24 cellular contexts compared by ENCODE assay signal in the genomic region with DNA sequence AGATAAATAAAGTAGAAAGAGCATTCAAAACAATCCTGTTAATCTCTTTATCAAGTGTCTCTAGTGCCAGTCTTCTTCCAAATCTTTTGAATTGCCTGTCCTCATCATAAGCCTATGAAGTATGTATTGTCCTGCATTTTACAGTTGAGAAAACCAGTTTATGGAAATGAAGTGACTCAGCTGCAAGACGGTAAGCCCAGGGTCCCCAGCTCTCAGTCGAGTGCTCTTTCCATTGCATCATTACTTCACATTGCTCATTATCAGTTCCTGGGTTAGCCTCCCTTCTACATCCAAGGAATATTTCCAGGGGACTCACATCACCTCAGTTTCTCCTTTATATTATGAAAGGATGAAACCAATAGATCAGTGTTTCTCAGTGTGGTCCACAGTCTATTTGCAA. TPM values are rescaled to one million over a fixed set of nuclear protein-coding genes. Genes with fewer than 3 reads are reported as not detected.
"Had no signal": no experiment of that assay in that cellular context is flagged by ENCODE, and none has a peak within 500 bp of the region (broad histone marks: within the 10 kb centered on the region; RNA-seq: fewer than 3 reads in every experiment).

No MANE protein-coding gene starts in this region.

- ATAC-seq: activated CD4-positive, CD25-positive, alpha-beta regulatory T cell treated with anti-CD3 and anti-CD28 coated beads, Interleukin-2, amount 50 U/mL, for 24 hours; activated CD8-positive, alpha-beta T cell treated with anti-CD3 and anti-CD28 coated beads, Interleukin-2, amount 10 ng/mL, durations not matched to agents 7 days and 5 days; activated T-cell treated with anti-CD3 and anti-CD28 coated beads, Interleukin-2, amount 50 U/mL, for 72 hours; heart right ventricle; left ventricle myocardium superior; mucosa of descending colon; upper lobe of right lung had no signal

- H3K4me3 ChIP-seq: dorsolateral prefrontal cortex, heart right ventricle, mucosa of descending colon, right atrium auricular region, skin epidermis, stomach, upper lobe of right lung had no signal

- DNase-seq: activated CD4-positive, alpha-beta T cell treated with anti-CD3 and anti-CD28 coated beads, Interleukin-2, amount 10 ng/mL, durations not matched to agents 7 days and 5 days; activated CD8-positive, alpha-beta memory T cell treated with anti-CD3 and anti-CD28 coated beads, Interleukin-2, amount 50 U/mL, for 4 hours; activated CD8-positive, alpha-beta T cell treated with anti-CD3 and anti-CD28 coated beads, Interleukin-2, amount 10 ng/mL, durations not matched to agents 7 days and 5 days; activated effector memory CD4-positive, alpha-beta T cell treated with anti-CD3 and anti-CD28 coated beads, Interleukin-2, amount 50 U/mL, for 16 hours; activated T-cell treated with anti-CD3 and anti-CD28 coated beads, Interleukin-2, amount 50 U/mL, for 72 hours; caudate nucleus; dorsolateral prefrontal cortex; erythroblast; heart right ventricle; kidney glomerular epithelial cell; left ventricle myocardium superior; mesenchymal stem cell; mucosa of descending colon; naive B cell; stimulated activated CD4-positive, alpha-beta T cell treated with anti-CD3 and anti-CD28 coated beads, Interleukin-15, amount 100 ng/mL, for 24 hours; stimulated activated CD4-positive, alpha-beta T cell treated with anti-CD3 and anti-CD28 coated beads, Interleukin-2, amount 100 ng/mL, for 48 hours; stomach; T-helper 1 cell; T-helper 9 cell; upper lobe of right lung had no signal

- H3K36me3 ChIP-seq: heart right ventricle, right atrium auricular region, stomach, upper lobe of right lung had no signal

- H3K27ac ChIP-seq: dorsolateral prefrontal cortex, heart right ventricle, right atrium auricular region, stomach, upper lobe of right lung had no signal

- H3K27me3 ChIP-seq: dorsolateral prefrontal cortex, heart right ventricle, right atrium auricular region, stomach, upper lobe of right lung had no signal

RNA-seq across cellular contexts. Expression of a gene that starts 9.1 kb away (rescaled TPM):
- total RNA-seq: activated CD4-positive, alpha-beta T cell treated with anti-CD3 and anti-CD28 coated beads, Interleukin-2, amount 10 ng/mL, durations not matched to agents 7 days and 5 days; activated CD8-positive, alpha-beta T cell treated with anti-CD3 and anti-CD28 coated beads, Interleukin-2, amount 10 ng/mL, durations not matched to agents 7 days and 5 days; activated T-cell treated with anti-CD3 and anti-CD28 coated beads, Interleukin-2, amount 50 U/mL, for 72 hours; neural crest cell had no signal
